Comparison of ENCODE assay signal across 10 cellular contexts in genomic region chr19:19451429-19452240, GRCh38. TPM values are rescaled to one million over a fixed set of nuclear protein-coding genes. Genes with fewer than 3 reads are reported as not detected.
A peak's percentile ranks its signal among the peaks of the same experiment; 100 is the strongest.
DNase-seq lines count a peak whose midpoint lies in the region; ATAC-seq and TF ChIP-seq lines count a peak whose summit lies in the region.
"Had no signal": no experiment of that assay in that cellular context is flagged by ENCODE, and none has a peak within 500 bp of the region (broad histone marks: within the 10 kb centered on the region; RNA-seq: fewer than 3 reads in every experiment).

No MANE protein-coding gene starts in this region.

- H3K27me3 Mint-ChIP-seq in Calu3 (ENCODE audit: unreplicated experiment): no peaks in the 10 kb centered on the region

- H3K36me3 ChIP-seq in sigmoid colon: no peaks in the 10 kb centered on the region
- peaks cover 0 to 4% (median 0%) of the 10 kb centered on the region in 4 donors for H3K36me3 ChIP-seq in esophagus muscularis mucosa

- peak; percentile 84 for ATAC-seq in GM18502 (IDR thresholded peaks at IDR 0.05; ENCODE audit: poor library complexity, unreplicated experiment)
- peak; percentile 60 for ATAC-seq in HG03159 (IDR thresholded peaks at IDR 0.05; ENCODE audit: unreplicated experiment)
- ATAC-seq in activated naive CD4-positive, alpha-beta T cell treated with anti-CD3 and anti-CD28 coated beads, Interleukin-2, amount 50 U/mL, for 72 hours: peak; percentile 94

- no peaks in the 10 kb centered on the region for H3K9me3 Mint-ChIP-seq in activated naive CD4-positive, alpha-beta T cell treated with anti-CD3 and anti-CD28 coated beads, Interleukin-2, amount 50 U/mL, for 72 hours
- H3K9me3 Mint-ChIP-seq in Calu3 (ENCODE audit: low read depth, unreplicated experiment): no peaks in the 10 kb centered on the region

- peak; percentile 49 to 69 for DNase-seq in activated naive CD4-positive, alpha-beta T cell treated with anti-CD3 and anti-CD28 coated beads, Interleukin-2, amount 50 U/mL, for 72 hours (ENCODE audit: low spot score in 2 of 2)
- DNase-seq in occipital lobe (lab: John Stamatoyannopoulos, UW) (peak; percentile 36), sigmoid colon (no peak), Calu3 (no peak), GF-D8 (lab: John Stamatoyannopoulos, UW) (no peak), esophagus muscularis mucosa (ENCODE audit: extremely low spot score) (no peak)
- DNase-seq: NCI-H1694 treated with DMSO at 0.1 percent for 48 hours, T1000 had no signal

- H3K4me3 ChIP-seq in sigmoid colon (no peak overlapping the region), esophagus muscularis mucosa (no peak overlapping the region)

- 62 to 77% methylated on average over 13 of the region's 13 CpGs for WGBS in sigmoid colon, 2 donors
- 67% methylated on average over 13 of the region's 13 CpGs for WGBS in esophagus muscularis mucosa

- H3K27ac ChIP-seq in sigmoid colon (no peak overlapping the region), esophagus muscularis mucosa (replicated peaks in 1 of 4) (no peak overlapping the region)

- no peaks in the 10 kb centered on the region for H3K4me1 Mint-ChIP-seq in Calu3 (ENCODE audit: low read depth, unreplicated experiment)

- no peaks in the 10 kb centered on the region for H3K27me3 ChIP-seq in sigmoid colon
- no peaks in the 10 kb centered on the region for H3K27me3 ChIP-seq in esophagus muscularis mucosa

- BruUV-seq in Calu3 (replicated peaks; lab: Mats Ljungman, UMichigan): no TSS peak

- TF ChIP-seq CTCF in sigmoid colon (IDR thresholded peaks at IDR 0.05) (no peak), Calu3 (IDR thresholded peaks at IDR 0.05; ENCODE audit: unreplicated experiment) (no peak), esophagus muscularis mucosa (IDR thresholded peaks at IDR 0.05) (no peak)

- TF ChIP-seq EP300 in sigmoid colon (IDR thresholded peaks at IDR 0.05) (no peak), esophagus muscularis mucosa (IDR thresholded peaks at IDR 0.05) (no peak)

- H3K4me1 ChIP-seq in sigmoid colon (peaks cover 0 to 28% (median 11%) of the 10 kb centered on the region in 4 donors), esophagus muscularis mucosa (peaks cover 19 to 54% (median 28%) of the 10 kb centered on the region in 4 donors)

- CTCF ChIA-PET in Calu3 (lab: Charles Lee): no interaction called here

- H3K9me3 ChIP-seq in sigmoid colon: no peaks in the 10 kb centered on the region
- no peaks in the 10 kb centered on the region for H3K9me3 ChIP-seq in esophagus muscularis mucosa

- H3K27ac Mint-ChIP-seq in activated naive CD4-positive, alpha-beta T cell treated with anti-CD3 and anti-CD28 coated beads, Interleukin-2, amount 50 U/mL, for 72 hours: peak overlapping the region; percentile 82 to 95
- no peak overlapping the region for H3K27ac Mint-ChIP-seq in Calu3 (ENCODE audit: unreplicated experiment)

- peaks cover 0 to 7% of the 10 kb centered on the region in 2 donors for H3K36me3 Mint-ChIP-seq in activated naive CD4-positive, alpha-beta T cell treated with anti-CD3 and anti-CD28 coated beads, Interleukin-2, amount 50 U/mL, for 72 hours
- peaks cover 5% of the 10 kb centered on the region for H3K36me3 Mint-ChIP-seq in Calu3 (ENCODE audit: insufficient read depth, unreplicated experiment)

- intact Hi-C loops in sigmoid colon (cut with DNase I): no loop called here
- intact Hi-C loops in Calu3 (cut with micrococcal nuclease; ENCODE audit: unreplicated experiment): no loop called here
- intact Hi-C loops in esophagus muscularis mucosa (cut with DNase I): no loop called here

- H3K4me3 Mint-ChIP-seq in Calu3 (ENCODE audit: low read depth, unreplicated experiment): no peak overlapping the region

- no peak for TF ChIP-seq POLR2A in sigmoid colon (IDR thresholded peaks at IDR 0.05)
- TF ChIP-seq POLR2A in esophagus muscularis mucosa (IDR thresholded peaks at IDR 0.05; ENCODE audit: low read depth): no peak

RNA-seq across cellular contexts. Expression of gene GATAD2A, which starts 46.2 kb away (rescaled TPM):
- 100 to 1,000 TPM; 122 to 134 TPM for total RNA-seq in activated naive CD4-positive, alpha-beta T cell treated with anti-CD3 and anti-CD28 coated beads, Interleukin-2, amount 50 U/mL, for 72 hours
- total RNA-seq in occipital lobe: 14.2 TPM
- total RNA-seq in sigmoid colon: 100 to 1,000 TPM in 1 of 4 donors, 10 to 100 TPM in 3; 18.5 to 138 (median 25.5) TPM
- 10 to 100 TPM; 23.4 to 50.5 (median 31.0) TPM for polyA plus RNA-seq in sigmoid colon
- total RNA-seq in Calu3 (2022): 79.8 and 83.7 TPM in 2 replicates
- 10 to 100 TPM; 34.9 to 60.5 (median 42.5) TPM for total RNA-seq in esophagus muscularis mucosa

Comparison
In these comparisons a context has a peak if more than half of its experiments do, and no peak if none do; other contexts are left out.
1. DNase-seq: peak in activated naive CD4-positive, alpha-beta T cell treated with anti-CD3 and anti-CD28 coated beads, Interleukin-2, amount 50 U/mL, for 72 hours (2 of 2) and occipital lobe (single experiment); none in sigmoid colon (single experiment), Calu3 (single experiment), GF-D8 (single experiment) and esophagus muscularis mucosa (single experiment).
2. Peak in every context shown above with its lines, with median percentiles within 50 percentile points of each other: ATAC-seq.